8 cellular contexts compared by ENCODE assay signal in the genomic region with DNA sequence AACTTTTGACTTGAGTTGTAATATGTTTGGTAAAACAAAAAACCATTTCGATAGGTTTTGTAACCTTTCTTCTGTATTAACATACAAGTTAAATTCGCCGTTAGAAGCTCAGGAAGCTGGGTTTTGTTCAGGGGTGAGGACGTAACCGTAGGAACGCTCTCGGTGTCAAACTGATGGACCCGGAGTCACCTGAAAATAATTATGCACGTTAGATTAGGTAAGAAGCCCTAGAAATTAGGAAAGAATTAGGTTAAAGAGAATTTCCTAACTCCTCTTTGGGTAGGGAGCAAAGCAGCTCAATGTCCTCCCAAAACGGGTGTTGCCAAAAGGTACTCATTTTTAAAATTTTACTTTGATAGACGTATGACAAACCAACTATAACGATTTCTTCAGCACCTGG. TPM values are rescaled to one million over a fixed set of nuclear protein-coding genes. Genes with fewer than 3 reads are reported as not detected.
DNase-seq lines count a peak whose midpoint lies in the region; ATAC-seq lines count a peak whose summit lies in the region.

No MANE protein-coding gene starts in this region.

- no peak for ATAC-seq in GM21737 (IDR thresholded peaks at IDR 0.05; ENCODE audit: unreplicated experiment)

- peak overlapping the region; percentile 96 for H3K27ac Mint-ChIP-seq in T-helper 1 cell treated with Interleukin-12 subunit alpha and Interleukin-12 subunit beta and Interleukin-4 antibody, amounts not matched to agents 30 μg/mL and 1 μg/mL, for 36 hours
- H3K27ac Mint-ChIP-seq in activated CD4-positive, alpha-beta memory T cell treated with anti-CD3 and anti-CD28 coated beads for 36 hours = peak overlapping the region; percentile 95

- H3K9me3 ChIP-seq in iPS-18c (ENCODE audit: control insufficient read depth, insufficient read depth, low read length) = no peaks in the 10 kb centered on the region
- no peaks in the 10 kb centered on the region for H3K9me3 ChIP-seq in subcutaneous abdominal adipose tissue (ENCODE audit: control insufficient read depth in 5 of 5, low read length in 5 of 5)

- peaks cover 0 to 2% (median 0%) of the 10 kb centered on the region in 5 donors for H3K36me3 ChIP-seq in subcutaneous abdominal adipose tissue (ENCODE audit: control insufficient read depth in 5 of 5, insufficient read depth in 5 of 5, low read length in 5 of 5)

- H3K4me3 ChIP-seq in iPS-18c (ENCODE audit: insufficient read depth, low read depth, low read length) (peak overlapping the region; percentile 94), subcutaneous abdominal adipose tissue (ENCODE audit: low read depth in 1 of 5, low read length in 5 of 5) (peak overlapping the region; percentile 81 to 95 (median 82))

- POLR2A ChIA-PET in activated CD4-positive, alpha-beta memory T cell treated with anti-CD3 and anti-CD28 coated beads for 36 hours (lab: Charles Lee) = interaction anchor here (0.7 to 3.2 kb wide), 5 partner anchors 10 to 111 kb away, joined by 3 to 43 read pairs (median 3); a partner anchor contains a TSS

- no peaks in the 10 kb centered on the region for H3K27me3 ChIP-seq in subcutaneous abdominal adipose tissue (ENCODE audit: control insufficient read depth in 5 of 5, insufficient read depth in 4 of 5, low read length in 5 of 5)

- H3K27ac ChIP-seq in subcutaneous abdominal adipose tissue (ENCODE audit: low read depth, low read length) = peak overlapping the region; percentile 92

- CTCF ChIA-PET in activated CD4-positive, alpha-beta memory T cell treated with anti-CD3 and anti-CD28 coated beads for 36 hours (lab: Charles Lee) = interaction anchor here (0.6 to 6.1 kb wide), 7 partner anchors 29 to 472 kb away, joined by 3 to 52 read pairs (median 6); a partner anchor contains a TSS

- peak overlapping the region; percentile 21 to 93 (median 89) for H3K9ac ChIP-seq in subcutaneous abdominal adipose tissue (ENCODE audit: low read length in 5 of 5)

- no peaks in the 10 kb centered on the region for H3K9me3 Mint-ChIP-seq in T-helper 1 cell treated with Interleukin-12 subunit alpha and Interleukin-12 subunit beta and Interleukin-4 antibody, amounts not matched to agents 30 μg/mL and 1 μg/mL, for 36 hours
- H3K9me3 Mint-ChIP-seq in activated CD4-positive, alpha-beta memory T cell treated with anti-CD3 and anti-CD28 coated beads for 36 hours = no peaks in the 10 kb centered on the region

- peaks cover 13% of the 10 kb centered on the region for H3K36me3 Mint-ChIP-seq in T-helper 1 cell treated with Interleukin-12 subunit alpha and Interleukin-12 subunit beta and Interleukin-4 antibody, amounts not matched to agents 30 μg/mL and 1 μg/mL, for 36 hours (ENCODE audit: low read depth)
- H3K36me3 Mint-ChIP-seq in activated CD4-positive, alpha-beta memory T cell treated with anti-CD3 and anti-CD28 coated beads for 36 hours = peaks cover 15% of the 10 kb centered on the region

- peaks cover 0 to 44% (median 31%) of the 10 kb centered on the region in 5 donors for H3K4me1 ChIP-seq in subcutaneous abdominal adipose tissue (ENCODE audit: control insufficient read depth in 5 of 5, insufficient read depth in 5 of 5, low read length in 5 of 5)

- peaks cover 41% of the 10 kb centered on the region for H3K4me1 Mint-ChIP-seq in T-helper 1 cell treated with Interleukin-12 subunit alpha and Interleukin-12 subunit beta and Interleukin-4 antibody, amounts not matched to agents 30 μg/mL and 1 μg/mL, for 36 hours (ENCODE audit: low read depth)
- H3K4me1 Mint-ChIP-seq in activated CD4-positive, alpha-beta memory T cell treated with anti-CD3 and anti-CD28 coated beads for 36 hours (ENCODE audit: low read depth) = peaks cover 38% of the 10 kb centered on the region

- DNase-seq in T-helper 1 cell (no peak), superior temporal gyrus (ENCODE audit: extremely low spot score) (no peak), pons (ENCODE audit: low spot score) (no peak)
- DNase-seq in activated CD4-positive, alpha-beta memory T cell treated with anti-CD3 and anti-CD28 coated beads for 36 hours = no peak

- H3K27me3 Mint-ChIP-seq in T-helper 1 cell treated with Interleukin-12 subunit alpha and Interleukin-12 subunit beta and Interleukin-4 antibody, amounts not matched to agents 30 μg/mL and 1 μg/mL, for 36 hours (ENCODE audit: low read depth) = no peaks in the 10 kb centered on the region
- H3K27me3 Mint-ChIP-seq in activated CD4-positive, alpha-beta memory T cell treated with anti-CD3 and anti-CD28 coated beads for 36 hours = no peaks in the 10 kb centered on the region

- peak overlapping the region; percentile 97 for H3K4me3 Mint-ChIP-seq in T-helper 1 cell treated with Interleukin-12 subunit alpha and Interleukin-12 subunit beta and Interleukin-4 antibody, amounts not matched to agents 30 μg/mL and 1 μg/mL, for 36 hours
- H3K4me3 Mint-ChIP-seq in activated CD4-positive, alpha-beta memory T cell treated with anti-CD3 and anti-CD28 coated beads for 36 hours = peak overlapping the region; percentile 94

- intact Hi-C loops in activated CD4-positive, alpha-beta memory T cell treated with anti-CD3 and anti-CD28 coated beads for 36 hours (cut with micrococcal nuclease) = loop anchor here (1.0 to 10.0 kb wide), 10 partner anchors 23 to 896 kb away; a partner anchor contains a TSS

RNA-seq across cellular contexts. Expression of a gene that starts 0.9 kb away (rescaled TPM):
- total RNA-seq in activated CD4-positive, alpha-beta memory T cell treated with anti-CD3 and anti-CD28 coated beads for 36 hours = 10 to 100 TPM; 32.3 to 38.0 TPM

RNA-seq across cellular contexts. Expression of a gene that starts 44.0 kb away (rescaled TPM):
- 1 to 10 TPM; 2.1 to 2.9 TPM for total RNA-seq in activated CD4-positive, alpha-beta memory T cell treated with anti-CD3 and anti-CD28 coated beads for 36 hours
